In genomic region chr10:26215923-26216576, GRCh38 we compare ENCODE assay signal across 9 cellular contexts. TPM values are rescaled to one million over a fixed set of nuclear protein-coding genes. Genes with fewer than 3 reads are reported as not detected.
DNase-seq lines count a peak whose midpoint lies in the region; ATAC-seq and TF ChIP-seq lines count a peak whose summit lies in the region.
"Had no signal": no experiment of that assay in that cellular context is flagged by ENCODE, and none has a peak within 500 bp of the region (broad histone marks: within the 10 kb centered on the region; RNA-seq: fewer than 3 reads in every experiment).

No MANE protein-coding gene starts in this region.

- no peak overlapping the region for H2AFZ ChIP-seq in GM23248

- H3K4me2 ChIP-seq in GM23248 (ENCODE audit: unreplicated experiment) = peak overlapping the region; percentile 17

- intact Hi-C loops in gastrocnemius medialis (cut with DNase I; ENCODE audit: low total_unique reads) = no loop called here

- no peak for TF ChIP-seq POLR2A in gastrocnemius medialis (IDR thresholded peaks at IDR 0.05)

- H3K79me2 ChIP-seq in GM23248 (ENCODE audit: insufficient read depth) = no peaks in the 10 kb centered on the region

- WGBS in GM23248 (ENCODE audit: low coverage in 1 of 2, low lambda C conversion rate in 2 of 2, missing lambda C conversion rate in 2 of 2), 2 experiments = 2% methylated on average over 42 to 51 of the region's 57 CpGs

- H3F3A ChIP-seq in GM23248 (ENCODE audit: insufficient read depth) = no peaks in the 10 kb centered on the region

- H3K4me3 ChIP-seq in GM23248 (no peak overlapping the region), NT2/D1 (ENCODE audit: insufficient read length, low read depth) (peak overlapping the region; percentile 40), fibroblast of mammary gland (ENCODE audit: control insufficient read depth, low read depth, low read length) (no peak overlapping the region), rectal smooth muscle tissue (ENCODE audit: low read length) (peak overlapping the region; percentile 11), gastrocnemius medialis (no peak overlapping the region)

- H4K20me1 ChIP-seq in GM23248 (ENCODE audit: insufficient read depth) = no peaks in the 10 kb centered on the region

- DNase-seq in GM23248 (peak; percentile 66), NT2/D1 (ENCODE audit: low read depth, low spot score) (no peak), fibroblast of mammary gland (ENCODE audit: low read depth) (peak; percentile 1), SKM-1 treated with dmso at 0.1 percent for 144 hours (lab: John Stamatoyannopoulos, UW; ENCODE audit: unreplicated experiment) (no peak), gastrocnemius medialis (no peak)

- no peaks in the 10 kb centered on the region for H3K9me2 ChIP-seq in GM23248 (ENCODE audit: insufficient read depth)

- ATAC-seq in gastrocnemius medialis (no peak), GM21423 (IDR thresholded peaks at IDR 0.05; ENCODE audit: unreplicated experiment) (no peak), GM18868 (IDR thresholded peaks at IDR 0.05; ENCODE audit: unreplicated experiment) (no peak)

- TF ChIP-seq CTCF in fibroblast of mammary gland (conservative IDR thresholded peaks at IDR 0.05; ENCODE audit: control insufficient read depth, insufficient read depth, low read depth, low read length) = no peak
- TF ChIP-seq CTCF in gastrocnemius medialis (IDR thresholded peaks at IDR 0.05 in 4 of 5, conservative IDR thresholded peaks at IDR 0.05 in 1 of 5) = no peak

- H3K27ac ChIP-seq in GM23248 = no peak overlapping the region
- no peak overlapping the region for H3K27ac ChIP-seq in rectal smooth muscle tissue (ENCODE audit: low read depth, low read length)
- H3K27ac ChIP-seq in gastrocnemius medialis = no peak overlapping the region

- H3K4me1 ChIP-seq in GM23248 (ENCODE audit: insufficient read depth) (no peaks in the 10 kb centered on the region), NT2/D1 (ENCODE audit: insufficient read depth, insufficient read length) (peaks cover 11% of the 10 kb centered on the region), rectal smooth muscle tissue (ENCODE audit: control insufficient read depth, insufficient read depth, low read length) (no peaks in the 10 kb centered on the region), gastrocnemius medialis (no peaks in the 10 kb centered on the region)

- H3K9me3 ChIP-seq in GM23248 (ENCODE audit: low read depth) (no peaks in the 10 kb centered on the region), NT2/D1 (ENCODE audit: insufficient read depth, low read length) (no peaks in the 10 kb centered on the region), gastrocnemius medialis (no peaks in the 10 kb centered on the region)

- H3K9ac ChIP-seq in GM23248 (no peak overlapping the region), NT2/D1 (ENCODE audit: insufficient read length, low read depth) (peak overlapping the region; percentile 77), rectal smooth muscle tissue (ENCODE audit: low read length) (no peak overlapping the region)

- peaks cover 94% of the 10 kb centered on the region for H3K27me3 ChIP-seq in GM23248 (replicated peaks; ENCODE audit: insufficient read depth)
- peaks cover 99% of the 10 kb centered on the region for H3K27me3 ChIP-seq in NT2/D1 (ENCODE audit: insufficient read depth, insufficient read length)
- H3K27me3 ChIP-seq in rectal smooth muscle tissue (ENCODE audit: control insufficient read depth, insufficient read depth, low read length) = peaks cover 25% of the 10 kb centered on the region
- peaks cover 67 to 84% (median 78%) of the 10 kb centered on the region in 3 donors for H3K27me3 ChIP-seq in gastrocnemius medialis

- in situ Hi-C loops in GM23248 (cut with MboI) = no loop called here
- in situ Hi-C loops in gastrocnemius medialis (cut with MboI; ENCODE audit: low sequenced_read_pairs in 4 of 4) = no loop called here

- H3K36me3 ChIP-seq in GM23248 (ENCODE audit: low read depth) (no peaks in the 10 kb centered on the region), NT2/D1 (ENCODE audit: insufficient read depth, insufficient read length, low read length) (no peaks in the 10 kb centered on the region), rectal smooth muscle tissue (ENCODE audit: control insufficient read depth, insufficient read depth, low read length) (no peaks in the 10 kb centered on the region), gastrocnemius medialis (no peaks in the 10 kb centered on the region)

RNA-seq across cellular contexts. Expression of gene GAD2, which starts 0.5 kb away (rescaled TPM):
- total RNA-seq in GM23248 (2014; rRNA removed; shearing (Covaris generic)) = not detected in 2 replicates
- not detected in 2 replicates for polyA plus RNA-seq in GM23248 (2016; fragmentation: Nextera tagmentation; extraction: Ambion mirVana)
- not detected for total RNA-seq in gastrocnemius medialis
- total RNA-seq: fibroblast of villous mesenchyme had no signal

Comparison
In these comparisons a context has a peak if more than half of its experiments do, and no peak if none do; other contexts are left out.
1. DNase-seq: peak in GM23248 (single experiment) and fibroblast of mammary gland (single experiment); none in NT2/D1 (single experiment), SKM-1 treated with dmso at 0.1 percent for 144 hours (single experiment) and gastrocnemius medialis (0 of 2).
2. H3K4me3 ChIP-seq: peak in NT2/D1 (single experiment) and rectal smooth muscle tissue (single experiment); none in GM23248 (single experiment), fibroblast of mammary gland (single experiment) and gastrocnemius medialis (0 of 4).